In the genomic region with DNA sequence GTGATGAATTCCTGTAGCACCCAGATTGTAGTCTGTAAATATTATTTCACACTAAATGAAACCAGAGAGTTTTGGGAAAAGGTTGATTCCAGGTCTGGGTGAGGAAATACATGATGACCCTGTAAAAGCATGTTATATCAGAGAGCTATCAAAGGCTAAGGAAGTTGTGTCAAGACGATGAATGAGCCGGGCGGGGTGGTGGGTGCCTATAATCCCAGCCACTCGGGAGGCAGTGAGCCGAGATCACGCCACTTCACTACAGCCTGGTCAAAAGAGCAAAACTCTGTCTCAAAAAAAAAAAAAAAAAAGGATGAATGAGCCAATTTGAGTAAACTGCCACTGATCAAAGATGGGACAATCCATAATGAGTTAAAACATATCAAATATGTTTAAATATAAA, we compare ENCODE assay signal across 2 cellular contexts.
TF ChIP-seq lines count a peak whose summit lies in the region.

No MANE protein-coding gene starts in this region.

TF ChIP-seq in GM12878, 131 proteins besides CTCF, POLR2A, EP300 and RAD21:
- TF ChIP-seq NFIC (IDR thresholded peaks at IDR 0.05; ENCODE audit: low read depth, low read length) = no peak
- TF ChIP-seq NFYA (IDR thresholded peaks at IDR 0.05; ENCODE audit: borderline replicate concordance, low read depth, low read length) = no peak
- no peak for TF ChIP-seq YY1 (IDR thresholded peaks at IDR 0.05; ENCODE audit: low read depth, low read length)
- TF ChIP-seq, protein P1, sequence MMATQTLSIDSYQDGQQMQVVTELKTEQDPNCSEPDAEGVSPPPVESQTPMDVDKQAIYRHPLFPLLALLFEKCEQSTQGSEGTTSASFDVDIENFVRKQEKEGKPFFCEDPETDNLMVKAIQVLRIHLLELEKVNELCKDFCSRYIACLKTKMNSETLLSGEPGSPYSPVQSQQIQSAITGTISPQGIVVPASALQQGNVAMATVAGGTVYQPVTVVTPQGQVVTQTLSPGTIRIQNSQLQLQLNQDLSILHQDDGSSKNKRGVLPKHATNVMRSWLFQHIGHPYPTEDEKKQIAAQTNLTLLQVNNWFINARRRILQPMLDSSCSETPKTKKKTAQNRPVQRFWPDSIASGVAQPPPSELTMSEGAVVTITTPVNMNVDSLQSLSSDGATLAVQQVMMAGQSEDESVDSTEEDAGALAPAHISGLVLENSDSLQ (IDR thresholded peaks at IDR 0.05) = no peak
- no peak for TF ChIP-seq ETV6 (conservative IDR thresholded peaks at IDR 0.05 in 1 of 2, IDR thresholded peaks at IDR 0.05 in 1 of 2; ENCODE audit: borderline replicate concordance in 1 of 2, low read depth in 1 of 2)
- no peak for TF ChIP-seq PAX8 (IDR thresholded peaks at IDR 0.05)

TF ChIP-seq in HepG2, 621 proteins besides CTCF, POLR2A, EP300 and RAD21:
- TF ChIP-seq, protein P2, sequence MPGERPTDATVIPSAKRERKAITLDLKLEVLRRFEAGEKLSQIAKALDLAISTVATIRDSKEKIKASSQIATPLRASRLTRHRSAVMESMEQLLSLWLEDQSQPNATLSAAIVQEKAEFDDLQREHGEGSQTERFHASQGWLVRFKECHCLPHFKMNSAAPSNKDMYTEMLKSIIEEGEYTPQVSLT (CRISPR knock-in tag; IDR thresholded peaks at IDR 0.05; ENCODE audit: borderline replicate concordance, low read depth) = no peak
- peak; percentile 39 for TF ChIP-seq RBM22 (optimal IDR thresholded peaks at IDR 0.05; ENCODE audit: low read length)
